In the genomic region with DNA sequence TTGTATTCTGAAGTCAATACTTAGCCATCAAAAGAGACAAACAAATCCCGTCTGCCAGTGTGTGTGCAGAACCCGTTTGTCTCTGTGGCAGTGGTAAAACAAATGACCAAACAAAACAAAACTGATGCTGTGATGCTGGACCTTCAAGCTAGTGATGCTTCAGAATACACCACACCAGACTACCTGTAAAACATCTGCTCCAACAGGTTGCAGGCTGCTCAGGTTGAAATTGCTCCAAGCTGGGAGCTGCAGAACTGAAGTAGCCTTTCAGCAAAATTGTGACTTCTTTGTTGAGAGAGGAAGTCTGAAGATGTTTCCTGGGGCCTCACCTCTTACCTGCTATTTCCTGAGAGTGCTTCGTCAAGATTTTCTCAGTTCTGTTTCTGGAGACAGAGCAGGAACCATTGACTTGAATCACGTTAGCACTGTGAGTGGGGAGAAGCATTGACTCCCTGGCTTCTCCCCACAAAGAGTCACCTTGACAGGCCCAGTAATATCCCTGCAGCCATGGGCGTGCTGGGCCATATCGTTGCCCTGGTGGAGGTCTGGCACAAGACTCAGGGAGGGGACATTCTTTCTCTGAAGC, we compare ENCODE assay signal across 11 cellular contexts.
DNase-seq lines count a peak whose midpoint lies in the region; ATAC-seq and TF ChIP-seq lines count a peak whose summit lies in the region.
"Had no signal": no experiment of that assay in that cellular context is flagged by ENCODE, and none has a peak within 500 bp of the region (broad histone marks: within the 10 kb centered on the region; RNA-seq: fewer than 3 reads in every experiment).

No MANE protein-coding gene starts in this region.

- POLR2A ChIA-PET in CD4-positive, alpha-beta memory T cell (lab: Charles Lee; ENCODE audit: partially characterized antibody): no interaction called here
- POLR2A ChIA-PET in activated CD8-positive, alpha-beta T cell treated with anti-CD3 and anti-CD28 coated beads for 36 hours (lab: Charles Lee): interaction anchor here (1.2 kb wide), 1 partner anchor 16 kb away, joined by 3 read pairs; no protein-coding TSS in a partner anchor

- ATAC-seq in GM19023 (IDR thresholded peaks at IDR 0.05; ENCODE audit: unreplicated experiment) (peak; percentile 54), HG02938 (IDR thresholded peaks at IDR 0.05; ENCODE audit: unreplicated experiment) (peak; percentile 63)
- ATAC-seq in activated CD8-positive, alpha-beta T cell treated with anti-CD3 and anti-CD28 coated beads for 36 hours: peak; percentile 75

- H3K9me3 ChIP-seq in CD4-positive, alpha-beta memory T cell (ENCODE audit: control insufficient read depth in 1 of 2, low read length in 2 of 2): no peaks in the 10 kb centered on the region
- H3K9me3 ChIP-seq: Caco-2 had no signal

- H3K36me3 ChIP-seq in CD4-positive, alpha-beta memory T cell (ENCODE audit: insufficient read depth, low read length): no peaks in the 10 kb centered on the region
- H3K36me3 ChIP-seq: cardiac muscle cell, WERI-Rb-1 had no signal

- H3K4me3 Mint-ChIP-seq in CD4-positive, alpha-beta memory T cell: peak overlapping the region; percentile 61 to 84 (median 74)
- no peak overlapping the region for H3K4me3 Mint-ChIP-seq in activated CD8-positive, alpha-beta T cell treated with anti-CD3 and anti-CD28 coated beads for 36 hours
- no peak overlapping the region for H3K4me3 Mint-ChIP-seq in Calu3 (ENCODE audit: low read depth, unreplicated experiment)
- H3K4me3 Mint-ChIP-seq in activated T-helper 1 cell treated with anti-CD3 and anti-CD28 coated beads, Interleukin-12 subunit alpha, Interleukin-12 subunit beta, Interleukin-2, Interleukin-4 antibody, amounts not matched to agents 30 ng/mL and 10 ng/mL and 1 ng/mL, durations not matched to agents 14 hours and 24 hours and 36 hours: no peak overlapping the region

- peaks cover 33 to 47% (median 38%) of the 10 kb centered on the region in 4 donors for H3K4me1 Mint-ChIP-seq in CD4-positive, alpha-beta memory T cell
- peaks cover 44% of the 10 kb centered on the region for H3K4me1 Mint-ChIP-seq in activated CD8-positive, alpha-beta T cell treated with anti-CD3 and anti-CD28 coated beads for 36 hours (ENCODE audit: low read depth)
- no peaks in the 10 kb centered on the region for H3K4me1 Mint-ChIP-seq in Calu3 (ENCODE audit: low read depth, unreplicated experiment)
- H3K4me1 Mint-ChIP-seq in activated T-helper 1 cell treated with anti-CD3 and anti-CD28 coated beads, Interleukin-12 subunit alpha, Interleukin-12 subunit beta, Interleukin-2, Interleukin-4 antibody, amounts not matched to agents 30 ng/mL and 10 ng/mL and 1 ng/mL, durations not matched to agents 14 hours and 24 hours and 36 hours (ENCODE audit: low read depth): peaks cover 25% of the 10 kb centered on the region

- no TSS peak for BruUV-seq in Calu3 (replicated peaks; lab: Mats Ljungman, UMichigan)

- peaks cover 0 to 1% (median 0%) of the 10 kb centered on the region in 8 donors for H3K9me3 Mint-ChIP-seq in CD4-positive, alpha-beta memory T cell
- no peaks in the 10 kb centered on the region for H3K9me3 Mint-ChIP-seq in activated CD8-positive, alpha-beta T cell treated with anti-CD3 and anti-CD28 coated beads for 36 hours
- H3K9me3 Mint-ChIP-seq in Calu3 (ENCODE audit: low read depth, unreplicated experiment): no peaks in the 10 kb centered on the region
- no peaks in the 10 kb centered on the region for H3K9me3 Mint-ChIP-seq in activated T-helper 1 cell treated with anti-CD3 and anti-CD28 coated beads, Interleukin-12 subunit alpha, Interleukin-12 subunit beta, Interleukin-2, Interleukin-4 antibody, amounts not matched to agents 30 ng/mL and 10 ng/mL and 1 ng/mL, durations not matched to agents 14 hours and 24 hours and 36 hours

- intact Hi-C loops in CD4-positive, alpha-beta memory T cell (cut with micrococcal nuclease): no loop called here
- intact Hi-C loops in activated CD8-positive, alpha-beta T cell treated with anti-CD3 and anti-CD28 coated beads for 36 hours (cut with micrococcal nuclease): no loop called here
- intact Hi-C loops in Calu3 (cut with micrococcal nuclease; ENCODE audit: unreplicated experiment): no loop called here
- intact Hi-C loops in activated T-helper 1 cell treated with anti-CD3 and anti-CD28 coated beads, Interleukin-12 subunit alpha, Interleukin-12 subunit beta, Interleukin-2, Interleukin-4 antibody, amounts not matched to agents 30 ng/mL and 10 ng/mL and 1 ng/mL, durations not matched to agents 14 hours and 24 hours and 36 hours (cut with micrococcal nuclease): no loop called here

- H3K27ac ChIP-seq in CD4-positive, alpha-beta memory T cell (ENCODE audit: low read depth, low read length): peak overlapping the region; percentile 46
- H3K27ac ChIP-seq: cardiac muscle cell, WERI-Rb-1 had no signal

- H3K27me3 Mint-ChIP-seq in CD4-positive, alpha-beta memory T cell: no peaks in the 10 kb centered on the region
- no peaks in the 10 kb centered on the region for H3K27me3 Mint-ChIP-seq in activated CD8-positive, alpha-beta T cell treated with anti-CD3 and anti-CD28 coated beads for 36 hours
- peaks cover 44% of the 10 kb centered on the region for H3K27me3 Mint-ChIP-seq in Calu3 (ENCODE audit: unreplicated experiment)
- H3K27me3 Mint-ChIP-seq in activated T-helper 1 cell treated with anti-CD3 and anti-CD28 coated beads, Interleukin-12 subunit alpha, Interleukin-12 subunit beta, Interleukin-2, Interleukin-4 antibody, amounts not matched to agents 30 ng/mL and 10 ng/mL and 1 ng/mL, durations not matched to agents 14 hours and 24 hours and 36 hours (ENCODE audit: insufficient read depth): no peaks in the 10 kb centered on the region

- no peak for TF ChIP-seq CTCF in activated CD8-positive, alpha-beta T cell treated with anti-CD3 and anti-CD28 coated beads for 36 hours (IDR thresholded peaks at IDR 0.05)
- no peak for TF ChIP-seq CTCF in Calu3 (IDR thresholded peaks at IDR 0.05; ENCODE audit: unreplicated experiment)

- DNase-seq in CD4-positive, alpha-beta memory T cell: peak in 4 of 5 donors; percentile 18 to 28 (median 24)
- DNase-seq in activated CD8-positive, alpha-beta T cell treated with anti-CD3 and anti-CD28 coated beads for 36 hours: peak; percentile 21
- no peak for DNase-seq in Calu3
- no peak for DNase-seq in activated T-helper 1 cell treated with anti-CD3 and anti-CD28 coated beads, Interleukin-12 subunit alpha, Interleukin-12 subunit beta, Interleukin-2, Interleukin-4 antibody, amounts not matched to agents 30 ng/mL and 10 ng/mL and 1 ng/mL, durations not matched to agents 14 hours and 24 hours and 36 hours (ENCODE audit: low spot score)
- DNase-seq in effector CD4-positive, alpha-beta T cell: no peak
- DNase-seq in Kasumi-1 (lab: John Stamatoyannopoulos, UW): no peak
- DNase-seq: Caco-2, WERI-Rb-1 had no signal

- H3K4me3 ChIP-seq in CD4-positive, alpha-beta memory T cell (ENCODE audit: low read length in 2 of 2): peak overlapping the region in 1 of 2 donors; percentile 21
- H3K4me3 ChIP-seq: cardiac muscle cell had no signal

- H3K27me3 ChIP-seq in CD4-positive, alpha-beta memory T cell (ENCODE audit: insufficient read depth, low read length): no peaks in the 10 kb centered on the region
- H3K27me3 ChIP-seq: cardiac muscle cell had no signal

- peaks cover 38% of the 10 kb centered on the region for H3K4me1 ChIP-seq in CD4-positive, alpha-beta memory T cell (ENCODE audit: insufficient read depth, low read length)

- CTCF ChIA-PET in CD4-positive, alpha-beta memory T cell (lab: Charles Lee; ENCODE audit: partially characterized antibody): no interaction called here
- CTCF ChIA-PET in activated CD8-positive, alpha-beta T cell treated with anti-CD3 and anti-CD28 coated beads for 36 hours (lab: Charles Lee): no interaction called here
- CTCF ChIA-PET in Calu3 (lab: Charles Lee): no interaction called here

- no peaks in the 10 kb centered on the region for H3K36me3 Mint-ChIP-seq in CD4-positive, alpha-beta memory T cell
- H3K36me3 Mint-ChIP-seq in activated CD8-positive, alpha-beta T cell treated with anti-CD3 and anti-CD28 coated beads for 36 hours (ENCODE audit: low read depth): no peaks in the 10 kb centered on the region
- no peaks in the 10 kb centered on the region for H3K36me3 Mint-ChIP-seq in Calu3 (ENCODE audit: insufficient read depth, unreplicated experiment)
- H3K36me3 Mint-ChIP-seq in activated T-helper 1 cell treated with anti-CD3 and anti-CD28 coated beads, Interleukin-12 subunit alpha, Interleukin-12 subunit beta, Interleukin-2, Interleukin-4 antibody, amounts not matched to agents 30 ng/mL and 10 ng/mL and 1 ng/mL, durations not matched to agents 14 hours and 24 hours and 36 hours (ENCODE audit: low read depth): no peaks in the 10 kb centered on the region

- H3K27ac Mint-ChIP-seq in CD4-positive, alpha-beta memory T cell: peak overlapping the region; percentile 85 to 95 (median 92)
- peak overlapping the region; percentile 66 for H3K27ac Mint-ChIP-seq in activated CD8-positive, alpha-beta T cell treated with anti-CD3 and anti-CD28 coated beads for 36 hours
- H3K27ac Mint-ChIP-seq in Calu3 (ENCODE audit: unreplicated experiment): no peak overlapping the region
- no peak overlapping the region for H3K27ac Mint-ChIP-seq in activated T-helper 1 cell treated with anti-CD3 and anti-CD28 coated beads, Interleukin-12 subunit alpha, Interleukin-12 subunit beta, Interleukin-2, Interleukin-4 antibody, amounts not matched to agents 30 ng/mL and 10 ng/mL and 1 ng/mL, durations not matched to agents 14 hours and 24 hours and 36 hours

Comparison
In these comparisons a context has a peak if more than half of its experiments do, and no peak if none do; other contexts are left out.
1. DNase-seq: peak in CD4-positive, alpha-beta memory T cell (4 of 5) and activated CD8-positive, alpha-beta T cell treated with anti-CD3 and anti-CD28 coated beads for 36 hours (single experiment); none in Calu3 (single experiment), activated T-helper 1 cell treated with anti-CD3 and anti-CD28 coated beads, Interleukin-12 subunit alpha, Interleukin-12 subunit beta, Interleukin-2, Interleukin-4 antibody, amounts not matched to agents 30 ng/mL and 10 ng/mL and 1 ng/mL, durations not matched to agents 14 hours and 24 hours and 36 hours (single experiment), effector CD4-positive, alpha-beta T cell (single experiment) and Kasumi-1 (0 of 2).
2. H3K27ac Mint-ChIP-seq: peak in CD4-positive, alpha-beta memory T cell (7 of 7) and activated CD8-positive, alpha-beta T cell treated with anti-CD3 and anti-CD28 coated beads for 36 hours (single experiment); none in Calu3 (single experiment) and activated T-helper 1 cell treated with anti-CD3 and anti-CD28 coated beads, Interleukin-12 subunit alpha, Interleukin-12 subunit beta, Interleukin-2, Interleukin-4 antibody, amounts not matched to agents 30 ng/mL and 10 ng/mL and 1 ng/mL, durations not matched to agents 14 hours and 24 hours and 36 hours (single experiment).
3. H3K4me3 Mint-ChIP-seq: peak in CD4-positive, alpha-beta memory T cell (8 of 8); none in activated CD8-positive, alpha-beta T cell treated with anti-CD3 and anti-CD28 coated beads for 36 hours (single experiment), Calu3 (single experiment) and activated T-helper 1 cell treated with anti-CD3 and anti-CD28 coated beads, Interleukin-12 subunit alpha, Interleukin-12 subunit beta, Interleukin-2, Interleukin-4 antibody, amounts not matched to agents 30 ng/mL and 10 ng/mL and 1 ng/mL, durations not matched to agents 14 hours and 24 hours and 36 hours (single experiment).
4. Peak in every context shown above with its lines, with median percentiles within 50 percentile points of each other: ATAC-seq.